Comparison of ENCODE assay signal across 8 cellular contexts in genomic region chr2:213148572-213149331, GRCh38. TPM values are rescaled to one million over a fixed set of nuclear protein-coding genes. Genes with fewer than 3 reads are reported as not detected.
DNase-seq lines count a peak whose midpoint lies in the region; ATAC-seq and TF ChIP-seq lines count a peak whose summit lies in the region.

No MANE protein-coding gene starts in this region.

- peak overlapping the region; percentile 81 for H3K4me3 Mint-ChIP-seq in endodermal cell

- peaks cover 33% of the 10 kb centered on the region for H3K4me1 Mint-ChIP-seq in endodermal cell

- H3K27me3 Mint-ChIP-seq in endodermal cell (ENCODE audit: insufficient read depth), result peaks cover 4% of the 10 kb centered on the region

- no peak overlapping the region for H3K9ac ChIP-seq in endodermal cell (ENCODE audit: extremely low read depth, low read length, poor library complexity, severe bottlenecking)

- H3K27me3 ChIP-seq in endodermal cell (ENCODE audit: control insufficient read depth, insufficient read depth, low read length, poor library complexity, severe bottlenecking) (peaks cover 11% of the 10 kb centered on the region), psoas muscle (ENCODE audit: insufficient read depth in 3 of 3, low read length in 2 of 3) (no peaks in the 10 kb centered on the region)
- no peaks in the 10 kb centered on the region for H3K27me3 ChIP-seq in effector memory CD4-positive, alpha-beta T cell (replicated peaks; ENCODE audit: control insufficient read depth, insufficient read depth, low read length, poor library complexity, severe bottlenecking)

- H3K27ac Mint-ChIP-seq in endodermal cell, result no peak overlapping the region

- H3K27ac ChIP-seq in endodermal cell (ENCODE audit: low read depth, low read length) (no peak overlapping the region), psoas muscle (peak overlapping the region; percentile 96)
- H3K27ac ChIP-seq in effector memory CD4-positive, alpha-beta T cell (ENCODE audit: insufficient read depth, low read length, poor library complexity, severe bottlenecking), result no peak overlapping the region

- H3K36me3 ChIP-seq in endodermal cell (ENCODE audit: control insufficient read depth, insufficient read depth, low read length) (no peaks in the 10 kb centered on the region), psoas muscle (ENCODE audit: insufficient read depth in 1 of 2, low read depth in 1 of 2) (peaks cover 0 to 4% of the 10 kb centered on the region in 2 donors)
- H3K36me3 ChIP-seq in effector memory CD4-positive, alpha-beta T cell (ENCODE audit: control insufficient read depth, insufficient read depth, low read length), result no peaks in the 10 kb centered on the region

- DNase-seq in NB4 (ENCODE audit: low read depth) (peak; percentile 8), endodermal cell (no peak), psoas muscle (no peak), ecto neural progenitor cell (ENCODE audit: low spot score) (no peak), NCI-H128 (lab: John Stamatoyannopoulos, UW; ENCODE audit: unreplicated experiment) (no peak)
- no peak for DNase-seq in effector memory CD4-positive, alpha-beta T cell

- no peaks in the 10 kb centered on the region for H3K9me3 Mint-ChIP-seq in endodermal cell

- H3K4me1 ChIP-seq in endodermal cell (ENCODE audit: control insufficient read depth, insufficient read depth, low read length) (no peaks in the 10 kb centered on the region), psoas muscle (peaks cover 54% of the 10 kb centered on the region)
- no peaks in the 10 kb centered on the region for H3K4me1 ChIP-seq in effector memory CD4-positive, alpha-beta T cell (ENCODE audit: control insufficient read depth, insufficient read depth, low read length, poor library complexity, severe bottlenecking)

- H3K9me3 ChIP-seq in endodermal cell (ENCODE audit: control insufficient read depth, low read length) (no peaks in the 10 kb centered on the region), psoas muscle (no peaks in the 10 kb centered on the region)
- H3K9me3 ChIP-seq in effector memory CD4-positive, alpha-beta T cell (ENCODE audit: control insufficient read depth, low read length), result no peaks in the 10 kb centered on the region

- H3K4me3 ChIP-seq in NB4 (ENCODE audit: low read depth, low read length) (peak overlapping the region; percentile 88), endodermal cell (ENCODE audit: low read length) (peak overlapping the region; percentile 82), psoas muscle (peak overlapping the region; percentile 89)
- H3K4me3 ChIP-seq in effector memory CD4-positive, alpha-beta T cell (ENCODE audit: insufficient read depth, low read depth, low read length, poor library complexity, severe bottlenecking), result no peak overlapping the region

- no peak for TF ChIP-seq CTCF in NB4 (IDR thresholded peaks at IDR 0.05; ENCODE audit: low read depth, low read length)
- TF ChIP-seq CTCF in endodermal cell (conservative IDR thresholded peaks at IDR 0.05), result no peak
- TF ChIP-seq CTCF in psoas muscle (IDR thresholded peaks at IDR 0.05), result no peak

- H3K36me3 Mint-ChIP-seq in endodermal cell (ENCODE audit: low read depth), result no peaks in the 10 kb centered on the region

- ATAC-seq in GM18498 (IDR thresholded peaks at IDR 0.05; ENCODE audit: unreplicated experiment) (peak; percentile 12), psoas muscle (no peak), GM19452 (IDR thresholded peaks at IDR 0.05; ENCODE audit: unreplicated experiment) (no peak)

- WGBS in endodermal cell (ENCODE audit: insufficient coverage in 1 of 2, insufficient read length in 1 of 2), 2 experiments, result 73 to 100% methylated on average over 1 to 2 of the region's 2 CpGs
- WGBS in psoas muscle, 3 donors, result 28 to 44% (median 36%) methylated on average over 2 of the region's 2 CpGs

- TF ChIP-seq POLR2A in NB4 (IDR thresholded peaks at IDR 0.05; ENCODE audit: extremely low read depth, insufficient read length), result no peak

- intact Hi-C loops in psoas muscle (cut with DNase I), result loop anchor here in 1 of 2 donors (5.0 kb wide), 1 partner anchor 46 kb away; no protein-coding TSS in a partner anchor

RNA-seq across cellular contexts. Expression of gene IKZF2, which starts 2.7 kb away (rescaled TPM):
- total RNA-seq in endodermal cell (1 to 10 TPM; 3.9 to 8.7 TPM), psoas muscle (10 to 100 TPM in 1 of 4 donors, 1 to 10 TPM in 3; 3.2 to 11.6 (median 6.5) TPM)
- polyA plus RNA-seq in endodermal cell (2013, experiment 1 of 2), result 5.1 TPM
- polyA plus RNA-seq in endodermal cell (2013, experiment 2 of 2), result 5.6 TPM
- 1 to 10 TPM in 1 of 3 donors, under 1 TPM in 2; 0.29 to 2.2 (median 0.56) TPM for polyA plus RNA-seq in psoas muscle
